8 cellular contexts compared by ENCODE assay signal in the genomic region with DNA sequence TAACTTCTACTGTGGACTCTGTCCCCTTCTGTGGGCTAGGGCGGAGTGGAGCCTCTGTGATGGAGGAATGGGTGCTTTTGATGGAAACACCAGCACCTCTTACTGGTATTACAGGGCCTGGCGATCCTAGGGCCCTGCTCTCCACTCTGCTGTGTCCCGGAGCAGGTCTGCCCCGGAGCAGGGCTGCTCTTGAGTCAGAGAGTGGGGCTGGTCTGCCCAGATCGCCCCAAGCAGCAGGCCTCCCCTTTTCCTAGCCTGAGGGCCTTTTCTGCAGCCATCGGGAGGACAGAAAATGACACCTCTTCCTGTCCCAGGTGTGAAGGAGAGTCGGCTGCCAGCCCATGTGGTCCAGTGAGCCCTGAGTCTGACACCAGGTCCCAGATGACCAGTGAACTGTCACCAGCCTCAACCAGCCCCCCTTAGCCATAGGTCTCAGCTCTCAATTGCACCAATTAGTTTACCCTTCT. TPM values are rescaled to one million over a fixed set of nuclear protein-coding genes. Genes with fewer than 3 reads are reported as not detected.
DNase-seq lines count a peak whose midpoint lies in the region; ATAC-seq, FAIRE-seq and TF ChIP-seq lines count a peak whose summit lies in the region.

No MANE protein-coding gene starts in this region.

- peaks cover 58% of the 10 kb centered on the region for H3K36me3 Mint-ChIP-seq in activated T-cell treated with anti-CD3 and anti-CD28 coated beads, Interleukin-2, amount 50 U/mL, for 24 hours (ENCODE audit: low read depth)

- peaks cover 43% of the 10 kb centered on the region for H3K4me1 Mint-ChIP-seq in activated T-cell treated with anti-CD3 and anti-CD28 coated beads, Interleukin-2, amount 50 U/mL, for 24 hours (ENCODE audit: low read depth)

- no peaks in the 10 kb centered on the region for H3K9me3 Mint-ChIP-seq in activated T-cell treated with anti-CD3 and anti-CD28 coated beads, Interleukin-2, amount 50 U/mL, for 24 hours

- peak; percentile 3 for DNase-seq in NCI-H146 (lab: John Stamatoyannopoulos, UW)
- no peak for DNase-seq in NCI-H146 treated with DMSO at 0.1 percent for 48 hours (lab: John Stamatoyannopoulos, UW; ENCODE audit: unreplicated experiment)
- no peak for DNase-seq in activated T-cell treated with anti-CD3 and anti-CD28 coated beads, Interleukin-2, amount 50 U/mL, for 24 hours
- peak; percentile 43 for DNase-seq in stimulated activated CD8-positive, alpha-beta memory T cell treated with anti-CD3 and anti-CD28 coated beads, Interleukin-4, amount 100 ng/mL, for 48 hours
- DNase-seq in GM12892 (ENCODE audit: insufficient read length), result no peak

- peak overlapping the region; percentile 87 for H3K4me3 ChIP-seq in iPS-18a (ENCODE audit: low read length)

- peak overlapping the region; percentile 92 for H3K4me3 Mint-ChIP-seq in activated T-cell treated with anti-CD3 and anti-CD28 coated beads, Interleukin-2, amount 50 U/mL, for 24 hours

- FAIRE-seq in GM12892 (lab: Jason Lieb, UNC), result no peak

- no peaks in the 10 kb centered on the region for H3K4me1 ChIP-seq in iPS-18a (ENCODE audit: control insufficient read depth, low read depth, low read length)

- ATAC-seq in HG03354 (IDR thresholded peaks at IDR 0.05; ENCODE audit: poor library complexity, severe bottlenecking, unreplicated experiment) (peak; percentile 6), HG03571 (IDR thresholded peaks at IDR 0.05; ENCODE audit: unreplicated experiment) (no peak)

- peaks cover 30% of the 10 kb centered on the region for H3K36me3 ChIP-seq in iPS-18a (ENCODE audit: control insufficient read depth, low read depth, low read length)

- no peaks in the 10 kb centered on the region for H3K27me3 Mint-ChIP-seq in activated T-cell treated with anti-CD3 and anti-CD28 coated beads, Interleukin-2, amount 50 U/mL, for 24 hours

- TF ChIP-seq POLR2A in GM12892 (IDR thresholded peaks at IDR 0.05; ENCODE audit: low read depth, low read length), result no peak

- H3K27me3 ChIP-seq in iPS-18a (ENCODE audit: control insufficient read depth, insufficient read depth, low read length), result no peaks in the 10 kb centered on the region

- no peak overlapping the region for H3K27ac ChIP-seq in iPS-18a (ENCODE audit: low read length)

- no peaks in the 10 kb centered on the region for H3K9me3 ChIP-seq in iPS-18a (ENCODE audit: control insufficient read depth, low read depth, low read length)

- H3K9ac ChIP-seq in iPS-18a (ENCODE audit: low read length), result peak overlapping the region; percentile 67

- peak overlapping the region; percentile 97 for H3K27ac Mint-ChIP-seq in activated T-cell treated with anti-CD3 and anti-CD28 coated beads, Interleukin-2, amount 50 U/mL, for 24 hours

RNA-seq across cellular contexts. Expression of a gene that starts 1.4 kb away (rescaled TPM):
- 5.3 TPM for polyA plus RNA-seq in GM12892 (2012; ENCODE audit: missing spikeins)

RNA-seq across cellular contexts. Expression of a gene that starts 42.7 kb away (rescaled TPM):
- polyA plus RNA-seq in GM12892 (2012; ENCODE audit: missing spikeins), result 3.8 TPM

RNA-seq across cellular contexts. Expression of a gene that starts 49.5 kb away (rescaled TPM):
- polyA plus RNA-seq in GM12892 (2012; ENCODE audit: missing spikeins), result 4.4 TPM

Comparison
In these comparisons a context has a peak if more than half of its experiments do, and no peak if none do; other contexts are left out.
1. DNase-seq: peak in NCI-H146 (single experiment) and stimulated activated CD8-positive, alpha-beta memory T cell treated with anti-CD3 and anti-CD28 coated beads, Interleukin-4, amount 100 ng/mL, for 48 hours (single experiment); none in NCI-H146 treated with DMSO at 0.1 percent for 48 hours (single experiment), activated T-cell treated with anti-CD3 and anti-CD28 coated beads, Interleukin-2, amount 50 U/mL, for 24 hours (single experiment) and GM12892 (single experiment).